ENCODE assay signal across 11 cellular contexts in genomic region chr19:6276447-6276846, GRCh38. TPM values are rescaled to one million over a fixed set of nuclear protein-coding genes. Genes with fewer than 3 reads are reported as not detected.
DNase-seq lines count a peak whose midpoint lies in the region; ATAC-seq and TF ChIP-seq lines count a peak whose summit lies in the region.
"Had no signal": no experiment of that assay in that cellular context is flagged by ENCODE, and none has a peak within 500 bp of the region (broad histone marks: within the 10 kb centered on the region; RNA-seq: fewer than 3 reads in every experiment).

No MANE protein-coding gene starts in this region.

- H3K4me3 ChIP-seq in choroid plexus epithelial cell (ENCODE audit: low read depth, low read length) = peak overlapping the region; percentile 33
- H3K4me3 ChIP-seq in vagina = no peak overlapping the region
- H3K4me3 ChIP-seq: pancreas, SJSA1 had no signal

- ATAC-seq in Right ventricle myocardium superior (ENCODE audit: poor library complexity) (no peak), HG03520 (IDR thresholded peaks at IDR 0.05; ENCODE audit: unreplicated experiment) (no peak), GM18861 (IDR thresholded peaks at IDR 0.05; ENCODE audit: unreplicated experiment) (no peak)
- ATAC-seq: pancreas had no signal

- no peaks in the 10 kb centered on the region for H3K36me3 ChIP-seq in vagina
- H3K36me3 ChIP-seq: pancreas had no signal

- no peaks in the 10 kb centered on the region for H3K9me3 ChIP-seq in vagina
- H3K9me3 ChIP-seq: pancreas had no signal

- H3K4me1 ChIP-seq in vagina = peaks cover 78% of the 10 kb centered on the region

- H3K27me3 ChIP-seq in vagina = no peaks in the 10 kb centered on the region
- H3K27me3 ChIP-seq: pancreas had no signal

- H3K27ac ChIP-seq in vagina = peak overlapping the region; percentile 82
- H3K27ac ChIP-seq: SJSA1 had no signal

- TF ChIP-seq CTCF in choroid plexus epithelial cell (conservative IDR thresholded peaks at IDR 0.05; ENCODE audit: low read depth, low read length) (no peak), vagina (IDR thresholded peaks at IDR 0.05) (no peak)

- intact Hi-C loops in Right ventricle myocardium superior (cut with DNase I) = loop anchor here (5.0 kb wide), 1 partner anchor 54 kb away; no protein-coding TSS in a partner anchor
- intact Hi-C loops in cardiac septum (cut with DNase I) = loop anchor here (5.0 kb wide), 1 partner anchor 224 kb away; no protein-coding TSS in a partner anchor
- intact Hi-C loops in vagina (cut with DNase I) = loop anchor here (5.0 kb wide), 1 partner anchor 219 kb away; no protein-coding TSS in a partner anchor

- DNase-seq in Right ventricle myocardium superior = peak; percentile 68
- no peak for DNase-seq in cardiac septum (ENCODE audit: low spot score)
- peak; percentile 75 for DNase-seq in choroid plexus epithelial cell (ENCODE audit: low read depth)
- peak; percentile 59 for DNase-seq in mucosa of gallbladder (ENCODE audit: low spot score)
- no peak for DNase-seq in vagina (ENCODE audit: extremely low spot score in 2 of 2)
- no peak for DNase-seq in activated CD4-positive, CD25-positive, alpha-beta regulatory T cell treated with anti-CD3 and anti-CD28 coated beads, Interleukin-2, amount 50 U/mL, for 72 hours
- DNase-seq: caudate nucleus, pancreas had no signal

- TF ChIP-seq POLR2A in vagina (IDR thresholded peaks at IDR 0.05) = no peak

RNA-seq across cellular contexts. Expression of gene MLLT1, which starts 3.3 kb away (rescaled TPM):
- total RNA-seq in Right ventricle myocardium superior (37.2 TPM), cardiac septum (30.6 TPM), mucosa of gallbladder (67.5 TPM), vagina (25.5 TPM)

RNA-seq across cellular contexts. Expression of gene ACER1, which starts 57.0 kb away (rescaled TPM):
- total RNA-seq in Right ventricle myocardium superior (not detected), cardiac septum (not detected), mucosa of gallbladder (0.14 TPM), vagina (not detected)
- total RNA-seq: pancreas, SJSA1 had no signal

Comparison
In these comparisons a context has a peak if more than half of its experiments do, and no peak if none do; other contexts are left out.
1. DNase-seq: peak in Right ventricle myocardium superior (single experiment), choroid plexus epithelial cell (single experiment) and mucosa of gallbladder (single experiment); none in cardiac septum (single experiment), vagina (0 of 2) and activated CD4-positive, CD25-positive, alpha-beta regulatory T cell treated with anti-CD3 and anti-CD28 coated beads, Interleukin-2, amount 50 U/mL, for 72 hours (single experiment).